In the genomic region with DNA sequence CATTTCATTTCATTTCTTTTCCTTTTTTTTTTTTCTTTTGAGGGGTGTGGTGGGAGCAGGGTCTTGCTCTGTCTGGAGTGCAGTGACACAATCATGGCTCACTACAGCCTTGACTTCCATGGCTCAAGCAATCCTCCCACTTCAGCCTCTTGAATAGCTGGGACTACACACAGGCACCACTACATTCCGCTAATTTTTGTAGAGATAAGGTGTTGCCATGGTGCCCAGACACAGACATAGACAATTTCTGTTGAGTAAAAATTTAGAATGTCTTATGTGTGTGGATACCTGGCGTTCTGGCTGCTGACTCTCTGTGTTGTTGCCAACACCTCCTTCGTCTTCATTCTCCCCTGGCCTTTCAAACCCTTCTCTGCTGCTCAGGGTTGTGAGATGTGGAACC, we compare ENCODE assay signal across 1 cellular context.
TF ChIP-seq lines count a peak whose summit lies in the region.

No MANE protein-coding gene starts in this region.

TF ChIP-seq in SK-N-SH treated with all-trans-retinoic acid at 6 μM for 48 hours, 23 proteins besides CTCF, POLR2A, EP300 and RAD21:
- TF ChIP-seq, protein P1, sequence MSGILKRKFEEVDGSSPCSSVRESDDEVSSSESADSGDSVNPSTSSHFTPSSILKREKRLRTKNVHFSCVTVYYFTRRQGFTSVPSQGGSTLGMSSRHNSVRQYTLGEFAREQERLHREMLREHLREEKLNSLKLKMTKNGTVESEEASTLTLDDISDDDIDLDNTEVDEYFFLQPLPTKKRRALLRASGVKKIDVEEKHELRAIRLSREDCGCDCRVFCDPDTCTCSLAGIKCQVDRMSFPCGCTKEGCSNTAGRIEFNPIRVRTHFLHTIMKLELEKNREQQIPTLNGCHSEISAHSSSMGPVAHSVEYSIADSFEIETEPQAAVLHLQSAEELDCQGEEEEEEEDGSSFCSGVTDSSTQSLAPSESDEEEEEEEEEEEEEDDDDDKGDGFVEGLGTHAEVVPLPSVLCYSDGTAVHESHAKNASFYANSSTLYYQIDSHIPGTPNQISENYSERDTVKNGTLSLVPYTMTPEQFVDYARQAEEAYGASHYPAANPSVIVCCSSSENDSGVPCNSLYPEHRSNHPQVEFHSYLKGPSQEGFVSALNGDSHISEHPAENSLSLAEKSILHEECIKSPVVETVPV (CRISPR knock-in tag; IDR thresholded peaks at IDR 0.05) = no peak
TF ChIP-seq in SK-N-SH treated with all-trans-retinoic acid at 6 μM for 48 hours: peak in this region for 0.
